Comparison of ENCODE assay signal across 1 cellular context in genomic region chr20:41580384-41580783, GRCh38.
A peak's percentile ranks its signal among the peaks of the same experiment; 100 is the strongest.
TF ChIP-seq lines count a peak whose summit lies in the region.

No MANE protein-coding gene starts in this region.

TF ChIP-seq in HepG2, 621 proteins besides CTCF, POLR2A, EP300 and RAD21:
- TF ChIP-seq ZNF414 (CRISPR knock-in tag; IDR thresholded peaks at IDR 0.05) = 0 out of 2 replicates have a peak, but pooled peaks have one; percentile 32
- TF ChIP-seq, protein P1, sequence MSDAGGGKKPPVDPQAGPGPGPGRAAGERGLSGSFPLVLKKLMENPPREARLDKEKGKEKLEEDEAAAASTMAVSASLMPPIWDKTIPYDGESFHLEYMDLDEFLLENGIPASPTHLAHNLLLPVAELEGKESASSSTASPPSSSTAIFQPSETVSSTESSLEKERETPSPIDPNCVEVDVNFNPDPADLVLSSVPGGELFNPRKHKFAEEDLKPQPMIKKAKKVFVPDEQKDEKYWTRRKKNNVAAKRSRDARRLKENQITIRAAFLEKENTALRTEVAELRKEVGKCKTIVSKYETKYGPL (CRISPR knock-in tag; IDR thresholded peaks at IDR 0.05) = 0 out of 2 replicates have a peak, but pooled peaks have one; percentile 15
- TF ChIP-seq POLR2G (IDR thresholded peaks at IDR 0.05; ENCODE audit: low read depth, low read length) = no peak
- TF ChIP-seq MIER3 (CRISPR knock-in tag; IDR thresholded peaks at IDR 0.05; ENCODE audit: borderline replicate concordance) = no peak
- TF ChIP-seq, protein P2, sequence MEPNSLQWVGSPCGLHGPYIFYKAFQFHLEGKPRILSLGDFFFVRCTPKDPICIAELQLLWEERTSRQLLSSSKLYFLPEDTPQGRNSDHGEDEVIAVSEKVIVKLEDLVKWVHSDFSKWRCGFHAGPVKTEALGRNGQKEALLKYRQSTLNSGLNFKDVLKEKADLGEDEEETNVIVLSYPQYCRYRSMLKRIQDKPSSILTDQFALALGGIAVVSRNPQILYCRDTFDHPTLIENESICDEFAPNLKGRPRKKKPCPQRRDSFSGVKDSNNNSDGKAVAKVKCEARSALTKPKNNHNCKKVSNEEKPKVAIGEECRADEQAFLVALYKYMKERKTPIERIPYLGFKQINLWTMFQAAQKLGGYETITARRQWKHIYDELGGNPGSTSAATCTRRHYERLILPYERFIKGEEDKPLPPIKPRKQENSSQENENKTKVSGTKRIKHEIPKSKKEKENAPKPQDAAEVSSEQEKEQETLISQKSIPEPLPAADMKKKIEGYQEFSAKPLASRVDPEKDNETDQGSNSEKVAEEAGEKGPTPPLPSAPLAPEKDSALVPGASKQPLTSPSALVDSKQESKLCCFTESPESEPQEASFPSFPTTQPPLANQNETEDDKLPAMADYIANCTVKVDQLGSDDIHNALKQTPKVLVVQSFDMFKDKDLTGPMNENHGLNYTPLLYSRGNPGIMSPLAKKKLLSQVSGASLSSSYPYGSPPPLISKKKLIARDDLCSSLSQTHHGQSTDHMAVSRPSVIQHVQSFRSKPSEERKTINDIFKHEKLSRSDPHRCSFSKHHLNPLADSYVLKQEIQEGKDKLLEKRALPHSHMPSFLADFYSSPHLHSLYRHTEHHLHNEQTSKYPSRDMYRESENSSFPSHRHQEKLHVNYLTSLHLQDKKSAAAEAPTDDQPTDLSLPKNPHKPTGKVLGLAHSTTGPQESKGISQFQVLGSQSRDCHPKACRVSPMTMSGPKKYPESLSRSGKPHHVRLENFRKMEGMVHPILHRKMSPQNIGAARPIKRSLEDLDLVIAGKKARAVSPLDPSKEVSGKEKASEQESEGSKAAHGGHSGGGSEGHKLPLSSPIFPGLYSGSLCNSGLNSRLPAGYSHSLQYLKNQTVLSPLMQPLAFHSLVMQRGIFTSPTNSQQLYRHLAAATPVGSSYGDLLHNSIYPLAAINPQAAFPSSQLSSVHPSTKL (CRISPR knock-in tag; IDR thresholded peaks at IDR 0.05) = 0 out of 2 replicates have a peak, but pooled peaks have one; percentile 17
- no peak for TF ChIP-seq PPARG (CRISPR knock-in tag; conservative IDR thresholded peaks at IDR 0.05)
- no peak for TF ChIP-seq ZNF816 (CRISPR knock-in tag; IDR thresholded peaks at IDR 0.05; ENCODE audit: borderline replicate concordance)
- no peak for TF ChIP-seq NR2F6 (IDR thresholded peaks at IDR 0.05)
- peak; percentile 44; the same call in 1 of the 2 replicates for TF ChIP-seq NR2F6 (CRISPR knock-in tag; IDR thresholded peaks at IDR 0.05)
- TF ChIP-seq RAD51 (IDR thresholded peaks at IDR 0.05; ENCODE audit: borderline replicate concordance) = no peak
- no peak for TF ChIP-seq ZBTB7A (CRISPR knock-in tag; IDR thresholded peaks at IDR 0.05)
- no peak for TF ChIP-seq HOXA9 (CRISPR knock-in tag; IDR thresholded peaks at IDR 0.05; ENCODE audit: borderline replicate concordance)
- TF ChIP-seq, protein P3, sequence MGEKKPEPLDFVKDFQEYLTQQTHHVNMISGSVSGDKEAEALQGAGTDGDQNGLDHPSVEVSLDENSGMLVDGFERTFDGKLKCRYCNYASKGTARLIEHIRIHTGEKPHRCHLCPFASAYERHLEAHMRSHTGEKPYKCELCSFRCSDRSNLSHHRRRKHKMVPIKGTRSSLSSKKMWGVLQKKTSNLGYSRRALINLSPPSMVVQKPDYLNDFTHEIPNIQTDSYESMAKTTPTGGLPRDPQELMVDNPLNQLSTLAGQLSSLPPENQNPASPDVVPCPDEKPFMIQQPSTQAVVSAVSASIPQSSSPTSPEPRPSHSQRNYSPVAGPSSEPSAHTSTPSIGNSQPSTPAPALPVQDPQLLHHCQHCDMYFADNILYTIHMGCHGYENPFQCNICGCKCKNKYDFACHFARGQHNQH (CRISPR knock-in tag; IDR thresholded peaks at IDR 0.05) = no peak
- TF ChIP-seq CEBPG (CRISPR knock-in tag; IDR thresholded peaks at IDR 0.05) = 0 out of 2 replicates have a peak, but pooled peaks have one; percentile 16
- no peak for TF ChIP-seq BHLHE40 (IDR thresholded peaks at IDR 0.05; ENCODE audit: low read length)
- no peak for TF ChIP-seq RBFOX2 (IDR thresholded peaks at IDR 0.05; ENCODE audit: low read depth, low read length)
- TF ChIP-seq, protein P4, sequence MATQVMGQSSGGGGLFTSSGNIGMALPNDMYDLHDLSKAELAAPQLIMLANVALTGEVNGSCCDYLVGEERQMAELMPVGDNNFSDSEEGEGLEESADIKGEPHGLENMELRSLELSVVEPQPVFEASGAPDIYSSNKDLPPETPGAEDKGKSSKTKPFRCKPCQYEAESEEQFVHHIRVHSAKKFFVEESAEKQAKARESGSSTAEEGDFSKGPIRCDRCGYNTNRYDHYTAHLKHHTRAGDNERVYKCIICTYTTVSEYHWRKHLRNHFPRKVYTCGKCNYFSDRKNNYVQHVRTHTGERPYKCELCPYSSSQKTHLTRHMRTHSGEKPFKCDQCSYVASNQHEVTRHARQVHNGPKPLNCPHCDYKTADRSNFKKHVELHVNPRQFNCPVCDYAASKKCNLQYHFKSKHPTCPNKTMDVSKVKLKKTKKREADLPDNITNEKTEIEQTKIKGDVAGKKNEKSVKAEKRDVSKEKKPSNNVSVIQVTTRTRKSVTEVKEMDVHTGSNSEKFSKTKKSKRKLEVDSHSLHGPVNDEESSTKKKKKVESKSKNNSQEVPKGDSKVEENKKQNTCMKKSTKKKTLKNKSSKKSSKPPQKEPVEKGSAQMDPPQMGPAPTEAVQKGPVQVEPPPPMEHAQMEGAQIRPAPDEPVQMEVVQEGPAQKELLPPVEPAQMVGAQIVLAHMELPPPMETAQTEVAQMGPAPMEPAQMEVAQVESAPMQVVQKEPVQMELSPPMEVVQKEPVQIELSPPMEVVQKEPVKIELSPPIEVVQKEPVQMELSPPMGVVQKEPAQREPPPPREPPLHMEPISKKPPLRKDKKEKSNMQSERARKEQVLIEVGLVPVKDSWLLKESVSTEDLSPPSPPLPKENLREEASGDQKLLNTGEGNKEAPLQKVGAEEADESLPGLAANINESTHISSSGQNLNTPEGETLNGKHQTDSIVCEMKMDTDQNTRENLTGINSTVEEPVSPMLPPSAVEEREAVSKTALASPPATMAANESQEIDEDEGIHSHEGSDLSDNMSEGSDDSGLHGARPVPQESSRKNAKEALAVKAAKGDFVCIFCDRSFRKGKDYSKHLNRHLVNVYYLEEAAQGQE (IDR thresholded peaks at IDR 0.05; ENCODE audit: borderline replicate concordance in 1 of 2, low read depth in 1 of 2, low read length in 2 of 2) = no peak
- TF ChIP-seq ZNF329 (CRISPR knock-in tag; IDR thresholded peaks at IDR 0.05; ENCODE audit: low read depth) = no peak
- no peak for TF ChIP-seq ZBTB25 (CRISPR knock-in tag; IDR thresholded peaks at IDR 0.05)
- no peak for TF ChIP-seq ZFP1 (CRISPR knock-in tag; IDR thresholded peaks at IDR 0.05)
- peak in 1 of 2 experiments; percentile 27; a peak in 1 of 4 replicates for TF ChIP-seq NR2F1 (CRISPR knock-in tag; IDR thresholded peaks at IDR 0.05)
- TF ChIP-seq SOX13 (IDR thresholded peaks at IDR 0.05) = no peak
- no peak for TF ChIP-seq SOX13 (CRISPR knock-in tag; conservative IDR thresholded peaks at IDR 0.05 in 1 of 2, IDR thresholded peaks at IDR 0.05 in 1 of 2)
- no peak for TF ChIP-seq REL (CRISPR knock-in tag; conservative IDR thresholded peaks at IDR 0.05)
- TF ChIP-seq ZFP37 (CRISPR knock-in tag; IDR thresholded peaks at IDR 0.05; ENCODE audit: borderline replicate concordance) = no peak
- TF ChIP-seq, protein P5, sequence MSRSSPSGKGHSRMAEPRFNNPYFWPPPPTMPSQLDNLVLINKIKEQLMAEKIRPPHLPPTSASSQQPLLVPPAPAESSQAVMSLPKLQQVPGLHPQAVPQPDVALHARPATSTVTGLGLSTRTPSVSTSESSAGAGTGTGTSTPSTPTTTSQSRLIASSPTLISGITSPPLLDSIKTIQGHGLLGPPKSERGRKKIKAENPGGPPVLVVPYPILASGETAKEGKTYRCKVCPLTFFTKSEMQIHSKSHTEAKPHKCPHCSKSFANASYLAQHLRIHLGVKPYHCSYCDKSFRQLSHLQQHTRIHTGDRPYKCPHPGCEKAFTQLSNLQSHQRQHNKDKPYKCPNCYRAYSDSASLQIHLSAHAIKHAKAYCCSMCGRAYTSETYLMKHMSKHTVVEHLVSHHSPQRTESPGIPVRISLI (CRISPR knock-in tag; IDR thresholded peaks at IDR 0.05; ENCODE audit: borderline replicate concordance) = peak; percentile 20; the same call in 1 of the 2 replicates
